Comparison of ENCODE assay signal across 9 cellular contexts in genomic region chr9:68704804-68705635, GRCh38. TPM values are rescaled to one million over a fixed set of nuclear protein-coding genes. Genes with fewer than 3 reads are reported as not detected.
DNase-seq lines count a peak whose midpoint lies in the region; ATAC-seq, FAIRE-seq and TF ChIP-seq lines count a peak whose summit lies in the region.
"Had no signal": no experiment of that assay in that cellular context is flagged by ENCODE, and none has a peak within 500 bp of the region (broad histone marks: within the 10 kb centered on the region; RNA-seq: fewer than 3 reads in every experiment).

Gene PIP5K1B (plus strand): TSS chr9:68705240. CDS start chr9:68822615, 117,375 bp downstream.

- peak within 1 kb of the TSS in 1 of 2 experiments; percentile 61; a peak in 2 of 6 replicates for H3K27ac ChIP-seq in A549
- peak within 1 kb of the TSS; percentile 32; the same call in 1 of the 2 replicates for H3K27ac ChIP-seq in VCaP
- no peak within 1 kb of the TSS for H3K27ac ChIP-seq in mesodermal cell (ENCODE audit: low read depth, low read length, severe bottlenecking)

- ATAC-seq in A549 (peak; percentile 79 to 93), HG02759 (IDR thresholded peaks at IDR 0.05; ENCODE audit: unreplicated experiment) (peak; percentile 85)
- peak; percentile 78 for ATAC-seq in stimulated activated effector memory CD8-positive, alpha-beta T cell treated with anti-CD3 and anti-CD28 coated beads, Interleukin-12 subunit alpha, Interleukin-12 subunit beta, amount 100 ng/mL, for 72 hours
- ATAC-seq: HCT116 had no signal

- peak within 1 kb of the TSS; percentile 62 for H3K4me3 Mint-ChIP-seq in stimulated activated effector memory CD8-positive, alpha-beta T cell treated with anti-CD3 and anti-CD28 coated beads, Interleukin-12 subunit alpha, Interleukin-12 subunit beta, amount 100 ng/mL, for 72 hours

- H3K36me3 ChIP-seq in mesodermal cell (ENCODE audit: control insufficient read depth, insufficient read depth, low read length) = no peaks in the 10 kb centered on the region

- H3K9me3 Mint-ChIP-seq in stimulated activated effector memory CD8-positive, alpha-beta T cell treated with anti-CD3 and anti-CD28 coated beads, Interleukin-12 subunit alpha, Interleukin-12 subunit beta, amount 100 ng/mL, for 72 hours = no peaks in the 10 kb centered on the region

- FAIRE-seq in A549 (lab: Jason Lieb, UNC) = no peak

- TF ChIP-seq EP300 in A549 (IDR thresholded peaks at IDR 0.05) = no peak

- H3K36me3 Mint-ChIP-seq in stimulated activated effector memory CD8-positive, alpha-beta T cell treated with anti-CD3 and anti-CD28 coated beads, Interleukin-12 subunit alpha, Interleukin-12 subunit beta, amount 100 ng/mL, for 72 hours = no peaks in the 10 kb centered on the region

- POLR2A ChIA-PET in A549 (lab: Yijun Ruan, JAX) = no interaction called here

- peak within 1 kb of the TSS; percentile 62 for H3K4me3 ChIP-seq in A549
- H3K4me3 ChIP-seq in epithelial cell of esophagus (ENCODE audit: low read length) = peak within 1 kb of the TSS; percentile 35
- peak within 1 kb of the TSS; percentile 50 for H3K4me3 ChIP-seq in mesodermal cell (ENCODE audit: extremely low read depth, insufficient read depth, low read length, poor library complexity, severe bottlenecking)

- no peak for TF ChIP-seq CTCF in A549 (IDR thresholded peaks at IDR 0.05)
- TF ChIP-seq CTCF in GM13976 (IDR thresholded peaks at IDR 0.05; ENCODE audit: borderline replicate concordance, control extremely low read depth, extremely low read depth, insufficient read depth, missing control alignments) = peak; percentile 4
- no peak for TF ChIP-seq CTCF in VCaP (conservative IDR thresholded peaks at IDR 0.05)
- no peak for TF ChIP-seq CTCF in epithelial cell of esophagus (IDR thresholded peaks at IDR 0.05; ENCODE audit: insufficient read depth, low read depth, low read length, missing control alignments)

- no peaks in the 10 kb centered on the region for H3K4me1 Mint-ChIP-seq in stimulated activated effector memory CD8-positive, alpha-beta T cell treated with anti-CD3 and anti-CD28 coated beads, Interleukin-12 subunit alpha, Interleukin-12 subunit beta, amount 100 ng/mL, for 72 hours

- 5% methylated on average over 30 of the region's 99 CpGs for WGBS in A549 (ENCODE audit: missing lambda C conversion rate)
- WGBS in mesodermal cell (ENCODE audit: insufficient coverage in 2 of 2), 2 experiments = 0% methylated on average over 40 to 53 of the region's 99 CpGs

- TF ChIP-seq POLR2A in A549 (IDR thresholded peaks at IDR 0.05; ENCODE audit: low read length) = no peak

- H3K4me1 ChIP-seq in A549 = peaks cover 8% of the 10 kb centered on the region; the same call in 2 of the 3 replicates
- H3K4me1 ChIP-seq in mesodermal cell (ENCODE audit: control insufficient read depth, insufficient read depth, low read length, poor library complexity, severe bottlenecking) = peaks cover 3% of the 10 kb centered on the region

- H3K9me3 ChIP-seq in A549 = no peaks in the 10 kb centered on the region
- no peaks in the 10 kb centered on the region for H3K9me3 ChIP-seq in mesodermal cell (ENCODE audit: control insufficient read depth, low read length)

- H3K4me2 ChIP-seq in A549 = peak within 1 kb of the TSS; percentile 93

- in situ Hi-C loops in GM13976 (cut with MboI; ENCODE audit: low sequenced_read_pairs, unreplicated experiment) = loop anchor here (10.0 to 25.0 kb wide), 3 partner anchors 90 to 482 kb away; no protein-coding TSS in a partner anchor

- CTCF ChIA-PET in A549 (lab: Yijun Ruan, JAX) = no interaction called here

- TF ChIP-seq RAD21 in A549 (conservative IDR thresholded peaks at IDR 0.05 in 1 of 2, IDR thresholded peaks at IDR 0.05 in 1 of 2) = no peak

- no peak within 1 kb of the TSS for H3K27ac Mint-ChIP-seq in stimulated activated effector memory CD8-positive, alpha-beta T cell treated with anti-CD3 and anti-CD28 coated beads, Interleukin-12 subunit alpha, Interleukin-12 subunit beta, amount 100 ng/mL, for 72 hours

- DNase-seq in A549 (ENCODE audit: low read depth in 1 of 2, low spot score in 1 of 2) (peak; percentile 17 to 29), GM13976 (ENCODE audit: low spot score) (peak; percentile 92), NCI-H1092 treated with DMSO at 0.1 percent for 48 hours (lab: John Stamatoyannopoulos, UW) (peak; percentile 46), epithelial cell of esophagus (ENCODE audit: low read depth) (peak; percentile 86)
- DNase-seq in stimulated activated effector memory CD8-positive, alpha-beta T cell treated with anti-CD3 and anti-CD28 coated beads, Interleukin-12 subunit alpha, Interleukin-12 subunit beta, amount 100 ng/mL, for 72 hours (ENCODE audit: low spot score in 2 of 2) = peak; percentile 8 to 72

TF ChIP-seq in A549, 52 proteins besides CTCF, POLR2A, EP300 and RAD21:
- no peak for TF ChIP-seq POLR2AphosphoS2 (conservative IDR thresholded peaks at IDR 0.05; ENCODE audit: low read length)
- no peak for TF ChIP-seq RNF2 (IDR thresholded peaks at IDR 0.05; ENCODE audit: borderline replicate concordance, low read depth)
- TF ChIP-seq HOXA7 (CRISPR knock-in tag; IDR thresholded peaks at IDR 0.05) = no peak
- TF ChIP-seq, protein P1, sequence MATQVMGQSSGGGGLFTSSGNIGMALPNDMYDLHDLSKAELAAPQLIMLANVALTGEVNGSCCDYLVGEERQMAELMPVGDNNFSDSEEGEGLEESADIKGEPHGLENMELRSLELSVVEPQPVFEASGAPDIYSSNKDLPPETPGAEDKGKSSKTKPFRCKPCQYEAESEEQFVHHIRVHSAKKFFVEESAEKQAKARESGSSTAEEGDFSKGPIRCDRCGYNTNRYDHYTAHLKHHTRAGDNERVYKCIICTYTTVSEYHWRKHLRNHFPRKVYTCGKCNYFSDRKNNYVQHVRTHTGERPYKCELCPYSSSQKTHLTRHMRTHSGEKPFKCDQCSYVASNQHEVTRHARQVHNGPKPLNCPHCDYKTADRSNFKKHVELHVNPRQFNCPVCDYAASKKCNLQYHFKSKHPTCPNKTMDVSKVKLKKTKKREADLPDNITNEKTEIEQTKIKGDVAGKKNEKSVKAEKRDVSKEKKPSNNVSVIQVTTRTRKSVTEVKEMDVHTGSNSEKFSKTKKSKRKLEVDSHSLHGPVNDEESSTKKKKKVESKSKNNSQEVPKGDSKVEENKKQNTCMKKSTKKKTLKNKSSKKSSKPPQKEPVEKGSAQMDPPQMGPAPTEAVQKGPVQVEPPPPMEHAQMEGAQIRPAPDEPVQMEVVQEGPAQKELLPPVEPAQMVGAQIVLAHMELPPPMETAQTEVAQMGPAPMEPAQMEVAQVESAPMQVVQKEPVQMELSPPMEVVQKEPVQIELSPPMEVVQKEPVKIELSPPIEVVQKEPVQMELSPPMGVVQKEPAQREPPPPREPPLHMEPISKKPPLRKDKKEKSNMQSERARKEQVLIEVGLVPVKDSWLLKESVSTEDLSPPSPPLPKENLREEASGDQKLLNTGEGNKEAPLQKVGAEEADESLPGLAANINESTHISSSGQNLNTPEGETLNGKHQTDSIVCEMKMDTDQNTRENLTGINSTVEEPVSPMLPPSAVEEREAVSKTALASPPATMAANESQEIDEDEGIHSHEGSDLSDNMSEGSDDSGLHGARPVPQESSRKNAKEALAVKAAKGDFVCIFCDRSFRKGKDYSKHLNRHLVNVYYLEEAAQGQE (IDR thresholded peaks at IDR 0.05) = no peak
- no peak for TF ChIP-seq ZFP36 (IDR thresholded peaks at IDR 0.05; ENCODE audit: borderline replicate concordance, partially characterized antibody)
- TF ChIP-seq NR3C1 (IDR thresholded peaks at IDR 0.05) = no peak
- TF ChIP-seq NFE2L2 (conservative IDR thresholded peaks at IDR 0.05; ENCODE audit: low read length) = no peak
- no peak for TF ChIP-seq RARB (CRISPR knock-in tag; IDR thresholded peaks at IDR 0.05)
- TF ChIP-seq FOSL2 (IDR thresholded peaks at IDR 0.05) = no peak
- TF ChIP-seq FOSL2 (CRISPR knock-in tag; IDR thresholded peaks at IDR 0.05) = no peak
- no peak for TF ChIP-seq FOXS1 (CRISPR knock-in tag; IDR thresholded peaks at IDR 0.05)
- TF ChIP-seq SREBF2 (IDR thresholded peaks at IDR 0.05) = no peak
- TF ChIP-seq KDM1A (IDR thresholded peaks at IDR 0.05; ENCODE audit: low read depth) = no peak
- no peak for TF ChIP-seq RFX5 (IDR thresholded peaks at IDR 0.05)

RNA-seq across cellular contexts. Expression of gene PIP5K1B, which starts in this region (rescaled TPM):
- polyA plus RNA-seq in A549 (2011; rRNA removed) = not detected in 2 replicates
- polyA plus RNA-seq in A549 (2012; cell fraction: cytosol; rRNA removed) = 0.01 TPM in 1 of 2 replicates, not detected in the other
- not detected in 2 replicates for polyA plus RNA-seq in A549 (2012; cell fraction: nucleus; rRNA removed)
- polyA plus RNA-seq in A549 (2017; fragmentation: RNase III; extraction: RNeasy Plus Mini Kit Qiagen cat#74134 plus additional on column Dnase treatment) = not detected in 3 replicates
- polyA minus RNA-seq in A549 (2011; rRNA and poly(A)+ RNA removed) = not detected in 2 replicates
- 2.8 TPM for polyA plus RNA-seq in mesodermal cell (2013, experiment 1 of 2)
- polyA plus RNA-seq in mesodermal cell (2013, experiment 2 of 2) = 1.6 TPM

Comparison
In these comparisons a context has a peak if more than half of its experiments do, and no peak if none do; other contexts are left out.
1. Peak in DNase-seq, ATAC-seq, H3K4me3 ChIP-seq and H3K4me2 ChIP-seq in A549; RNA of the gene not detected or under 1 TPM.
2. DNase-seq: peak in every context shown above with its lines; median percentile 92 in GM13976; 86 in epithelial cell of esophagus; 46 in NCI-H1092 treated with DMSO at 0.1 percent for 48 hours; 40 in stimulated activated effector memory CD8-positive, alpha-beta T cell treated with anti-CD3 and anti-CD28 coated beads, Interleukin-12 subunit alpha, Interleukin-12 subunit beta, amount 100 ng/mL, for 72 hours; 23 in A549.